ENCODE assay signal across 16 cellular contexts in the genomic region with DNA sequence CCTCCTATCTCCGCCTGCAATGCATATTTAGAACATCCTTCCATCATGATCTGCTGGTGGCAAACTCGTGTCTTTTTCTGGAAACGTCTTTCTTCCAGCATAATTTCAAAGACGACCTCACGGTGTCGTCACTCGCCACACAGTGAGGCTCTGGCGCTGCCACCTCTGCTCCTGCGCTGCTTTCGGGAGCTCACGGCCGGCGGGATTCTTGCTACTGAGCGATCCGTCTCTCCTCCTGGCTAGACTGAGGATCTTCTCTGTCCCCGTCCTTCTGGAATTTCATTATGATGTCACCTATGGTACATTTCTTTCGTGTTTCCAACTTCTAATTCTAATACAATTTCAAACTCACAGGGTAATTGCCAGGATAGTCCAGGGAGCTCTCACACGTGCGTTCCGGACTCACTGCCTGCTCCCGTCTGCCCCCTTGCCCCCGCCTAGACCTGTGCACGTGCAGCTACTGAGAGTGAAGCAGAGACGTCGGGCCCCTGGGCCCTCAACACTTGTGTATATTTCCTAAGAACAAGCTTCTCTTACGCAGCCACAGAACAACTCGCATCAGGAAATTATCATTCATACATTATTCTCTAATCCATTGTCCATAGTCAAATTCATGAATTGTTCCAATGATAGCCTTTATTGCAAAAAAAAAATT. TPM values are rescaled to one million over a fixed set of nuclear protein-coding genes. Genes with fewer than 3 reads are reported as not detected.
DNase-seq lines count a peak whose midpoint lies in the region; ATAC-seq, FAIRE-seq and TF ChIP-seq lines count a peak whose summit lies in the region.
"Had no signal": no experiment of that assay in that cellular context is flagged by ENCODE, and none has a peak within 500 bp of the region (broad histone marks: within the 10 kb centered on the region; RNA-seq: fewer than 3 reads in every experiment).

No MANE protein-coding gene starts in this region.

- ATAC-seq in HCT116 (no peak), HepG2 (no peak), GM23338 (no peak)
- ATAC-seq: GM12878 had no signal

- H3K36me3 ChIP-seq in HCT116 (ENCODE audit: control insufficient read depth in 1 of 2, insufficient read depth in 2 of 2, low read length in 2 of 2): peaks cover 2 to 14% of the 10 kb centered on the region in 2 experiments; a peak in 2 of 4 replicates
- peaks cover 20 to 50% of the 10 kb centered on the region in 2 experiments for H3K36me3 ChIP-seq in HepG2 (replicated peaks in 1 of 2; ENCODE audit: control insufficient read depth in 1 of 2, insufficient read depth in 2 of 2, low read length in 2 of 2)
- peaks cover 15% of the 10 kb centered on the region; the same call in 1 of the 2 replicates for H3K36me3 ChIP-seq in GM23338 (ENCODE audit: insufficient read depth)

- H3K4me1 ChIP-seq in HCT116 (ENCODE audit: control insufficient read depth in 1 of 2, insufficient read depth in 2 of 2, low read length in 2 of 2): peaks cover 8 to 19% of the 10 kb centered on the region in 2 experiments; a peak in 3 of 4 replicates
- H3K4me1 ChIP-seq in HepG2 (ENCODE audit: insufficient read depth, low read length): no peaks in the 10 kb centered on the region
- no peaks in the 10 kb centered on the region for H3K4me1 ChIP-seq in GM23338 (ENCODE audit: insufficient read depth)

- H2AFZ ChIP-seq in HCT116 (ENCODE audit: low read depth, low read length, poor library complexity, severe bottlenecking) (no peak overlapping the region), HepG2 (ENCODE audit: low read length) (no peak overlapping the region), GM23338 (no peak overlapping the region)

- DNase-seq in HCT116 (ENCODE audit: low read depth, low spot score) (no peak), HepG2 (ENCODE audit: low spot score) (no peak), NCI-H510A (lab: John Stamatoyannopoulos, UW) (no peak), NCI-H446 treated with DMSO at 0.1 percent for 48 hours (lab: John Stamatoyannopoulos, UW) (no peak), HT-29 (ENCODE audit: low spot score) (no peak), GM23338 (ENCODE audit: low spot score) (no peak)
- DNase-seq: ACHN; CD4-positive, CD25-positive, alpha-beta regulatory T cell; DMS79 had no signal

- TF ChIP-seq POLR2A in HCT116 (IDR thresholded peaks at IDR 0.05; ENCODE audit: borderline replicate concordance, extremely low read depth, insufficient read depth, insufficient read length) (no peak), HepG2 (IDR thresholded peaks at IDR 0.05; ENCODE audit: insufficient read depth in 1 of 2, low read depth in 2 of 2, low read length in 2 of 2) (no peak)

- peak overlapping the region in 3 of 5 experiments; percentile 14 to 70 (median 40) for H3K27ac Mint-ChIP-seq in brain
- H3K27ac Mint-ChIP-seq in GM23338: no peak overlapping the region

- in situ Hi-C loops in HepG2 (cut with HindIII; ENCODE audit: extremely low pct_ligation_motif_present, low pct_unique_long_range_greater_than_20kb): no loop called here

- H3K27ac ChIP-seq in HCT116 (ENCODE audit: low read depth, low read length) (0 out of 2 replicates have a peak overlapping the region, but pooled peaks have one; percentile 19), HepG2 (ENCODE audit: extremely low read length, insufficient read depth, low read length) (no peak overlapping the region), GM23338 (ENCODE audit: low read depth) (no peak overlapping the region)
- H3K27ac ChIP-seq: BLaER1 treated with 17β-estradiol and CSF1 and Interleukin-3, amounts not matched to agents 10 nM and 100 nM had no signal

- H3K4me1 Mint-ChIP-seq in brain (no peaks in the 10 kb centered on the region), GM23338 (no peaks in the 10 kb centered on the region)

- no peak for FAIRE-seq in HepG2 (lab: Jason Lieb, UNC)
- FAIRE-seq: GM12878, GM18507, H54 had no signal

- RAD21 ChIA-PET in HCT116 (lab: Charles Lee; ENCODE audit: low non-redundant PET in 1 of 2, low total read pairs in 2 of 2, uncharacterized antibody in 2 of 2, unreplicated experiment in 2 of 2): no interaction called here

- no peaks in the 10 kb centered on the region for H3K9me2 ChIP-seq in HCT116 (ENCODE audit: insufficient read depth)
- no peaks in the 10 kb centered on the region for H3K9me2 ChIP-seq in GM23338 (ENCODE audit: insufficient read depth)

- H3K9ac ChIP-seq in HCT116 (ENCODE audit: low read length): no peak overlapping the region
- H3K9ac ChIP-seq in HepG2 (ENCODE audit: insufficient read depth, low read depth, low read length): no peak overlapping the region
- H3K9ac ChIP-seq: BLaER1 treated with 17β-estradiol and CSF1 and Interleukin-3, amounts not matched to agents 10 nM and 100 nM had no signal

- CTCF ChIA-PET in HCT116 (lab: Charles Lee) (interaction anchor here (1.3 kb wide), 1 partner anchor 62 kb away, joined by 3 read pairs; the partner anchor contains the start of gene PTK6), HepG2 (lab: Yijun Ruan, JAX; ENCODE audit: low intra/inter-chr PET ratio, low total read pairs) (no interaction called here)

- H3K36me3 Mint-ChIP-seq in brain: peaks cover 40% of the 10 kb centered on the region
- H3K36me3 Mint-ChIP-seq in GM23338 (ENCODE audit: low read depth): peaks cover 30% of the 10 kb centered on the region

- 0 out of 2 replicates have a peak, but pooled peaks cover 5% of the 10 kb centered on the region for H3F3A ChIP-seq in GM23338 (replicated peaks; ENCODE audit: low read depth)

- TF ChIP-seq RAD21 in HCT116 (IDR thresholded peaks at IDR 0.05; ENCODE audit: low read depth): no peak
- no peak for TF ChIP-seq RAD21 in HepG2 (CRISPR knock-in tag; IDR thresholded peaks at IDR 0.05)

- peak overlapping the region; percentile 62 for H3K4me2 ChIP-seq in HCT116 (ENCODE audit: low read length)
- no peak overlapping the region for H3K4me2 ChIP-seq in HepG2 (ENCODE audit: low read depth, low read length)
- no peak overlapping the region for H3K4me2 ChIP-seq in GM23338
- H3K4me2 ChIP-seq: BLaER1 treated with 17β-estradiol and CSF1 and Interleukin-3, amounts not matched to agents 10 nM and 100 nM had no signal

- WGBS in HepG2 (ENCODE audit: low lambda C conversion rate): 90% methylated on average over 27 of the region's 27 CpGs

- no peak overlapping the region for H3K4me3 Mint-ChIP-seq in brain
- no peak overlapping the region for H3K4me3 Mint-ChIP-seq in GM23338

- BruUV-seq in HCT116 (replicated peaks; lab: Mats Ljungman, UMichigan): no TSS peak
- BruUV-seq in HepG2 (replicated peaks; lab: Mats Ljungman, UMichigan): no TSS peak

- H3K9me3 Mint-ChIP-seq in brain (no peaks in the 10 kb centered on the region), GM23338 (no peaks in the 10 kb centered on the region)
- H3K9me3 Mint-ChIP-seq: CD4-positive, CD25-positive, alpha-beta regulatory T cell had no signal

- H3K9me3 ChIP-seq in HCT116 (ENCODE audit: control insufficient read depth in 1 of 2, insufficient read depth in 1 of 2, low read depth in 1 of 2, low read length in 2 of 2) (no peaks in the 10 kb centered on the region), HepG2 (ENCODE audit: low read length) (no peaks in the 10 kb centered on the region)

- H3K27me3 Mint-ChIP-seq in brain: no peaks in the 10 kb centered on the region
- H3K27me3 Mint-ChIP-seq in GM23338 (ENCODE audit: insufficient read depth, low read depth, poor library complexity): peaks cover 5% of the 10 kb centered on the region
- H3K27me3 Mint-ChIP-seq: CD4-positive, CD25-positive, alpha-beta regulatory T cell had no signal

- POLR2A ChIA-PET in HCT116 (lab: Charles Lee): no interaction called here
- POLR2A ChIA-PET in HepG2 (lab: Yijun Ruan, JAX): no interaction called here

- intact Hi-C loops in HCT116 (cut with micrococcal nuclease): no loop called here
- intact Hi-C loops in HepG2 (cut with micrococcal nuclease; ENCODE audit: unreplicated experiment): no loop called here

- H4K20me1 ChIP-seq in HCT116 (ENCODE audit: insufficient read depth) (no peaks in the 10 kb centered on the region), HepG2 (ENCODE audit: insufficient read depth, low read length) (no peaks in the 10 kb centered on the region), GM23338 (replicated peaks; ENCODE audit: insufficient read depth) (peaks cover 3% of the 10 kb centered on the region; the same call in 1 of the 2 replicates)

- TF ChIP-seq EP300 in HepG2 (IDR thresholded peaks at IDR 0.05; ENCODE audit: low read depth in 2 of 2, low read length in 2 of 2): no peak
- TF ChIP-seq EP300 in HepG2 (CRISPR knock-in tag; IDR thresholded peaks at IDR 0.05; ENCODE audit: borderline replicate concordance): no peak

- no peaks in the 10 kb centered on the region for H3K27me3 ChIP-seq in HCT116 (ENCODE audit: insufficient read depth, low read length)
- H3K27me3 ChIP-seq in HepG2 (ENCODE audit: control insufficient read depth in 1 of 2, insufficient read depth in 2 of 2, low read length in 2 of 2): no peaks in the 10 kb centered on the region
- H3K27me3 ChIP-seq in GM23338 (ENCODE audit: insufficient read depth): no peaks in the 10 kb centered on the region
- H3K27me3 ChIP-seq: BLaER1 treated with 17β-estradiol and CSF1 and Interleukin-3, amounts not matched to agents 10 nM and 100 nM had no signal

- TF ChIP-seq CTCF in HCT116 (IDR thresholded peaks at IDR 0.05 in 2 of 3, conservative IDR thresholded peaks at IDR 0.05 in 1 of 3; ENCODE audit: borderline replicate concordance in 1 of 3, insufficient read depth in 1 of 3, low read depth in 2 of 3, low read length in 2 of 3) (no peak), brain (conservative IDR thresholded peaks at IDR 0.05) (no peak), HepG2 (CRISPR knock-in tag; IDR thresholded peaks at IDR 0.05) (no peak), GM23338 (conservative IDR thresholded peaks at IDR 0.05; ENCODE audit: low read depth in 2 of 2) (no peak)

- H3K4me3 ChIP-seq in HCT116 (replicated peaks in 1 of 2; ENCODE audit: low read depth in 1 of 2, low read length in 2 of 2): no peak overlapping the region
- no peak overlapping the region for H3K4me3 ChIP-seq in HepG2 (replicated peaks in 1 of 3; ENCODE audit: insufficient read depth in 1 of 3, low read depth in 2 of 3, low read length in 3 of 3)
- no peak overlapping the region for H3K4me3 ChIP-seq in GM23338
- H3K4me3 ChIP-seq: BLaER1 treated with 17β-estradiol and CSF1 and Interleukin-3, amounts not matched to agents 10 nM and 100 nM; GM12878 had no signal

- H3K79me2 ChIP-seq in HCT116 (ENCODE audit: insufficient read depth, low read length) (no peaks in the 10 kb centered on the region), HepG2 (ENCODE audit: insufficient read depth, low read length) (no peaks in the 10 kb centered on the region), GM23338 (replicated peaks; ENCODE audit: insufficient read depth) (no peaks in the 10 kb centered on the region)

RNA-seq across cellular contexts. Expression of gene HELZ2, which starts 25.5 kb away (rescaled TPM):
- total RNA-seq in HCT116 (2021; ENCODE audit: unreplicated experiment): 44.0 TPM
- 40.3 and 54.7 TPM in 2 replicates for polyA plus RNA-seq in HCT116 (2012)
- 36.2 TPM for polyA plus RNA-seq in brain (ENCODE audit: insufficient read depth, low read depth, low replicate concordance)
- 8.4 and 10.1 TPM in 2 replicates for total RNA-seq in HepG2 (2016; rRNA removed; fragmentation: Illumina TruSeq; extraction: Trizol)
- total RNA-seq in HepG2 (2016; cell fraction: cytosol; rRNA removed; fragmentation: Illumina TruSeq; extraction: Trizol; ENCODE audit: low read depth): 1.7 and 2.1 TPM in 2 replicates
- total RNA-seq in HepG2 (2016; cell fraction: insoluble cytoplasmic fraction; rRNA removed; fragmentation: Illumina TruSeq; extraction: Trizol): 6.8 and 10.0 TPM in 2 replicates
- total RNA-seq in HepG2 (2016; cell fraction: membrane; rRNA removed; fragmentation: Illumina TruSeq; extraction: Trizol): 2.8 and 4.3 TPM in 2 replicates
- 12.8 and 18.4 TPM in 2 replicates for total RNA-seq in HepG2 (2016; cell fraction: nucleus; rRNA removed; fragmentation: Illumina TruSeq; extraction: Trizol)
- polyA plus RNA-seq in HepG2 (2011; rRNA removed): 9.6 and 16.1 TPM in 2 replicates
- polyA plus RNA-seq in HepG2 (2011; cell fraction: cytosol; rRNA removed): 4.5 and 6.0 TPM in 2 replicates
- 39.6 and 48.2 TPM in 2 replicates for polyA plus RNA-seq in HepG2 (2011; cell fraction: nucleus; rRNA removed)
- polyA plus RNA-seq in HepG2 (2012): 12.3 and 14.4 TPM in 2 replicates
- 0.26 and 0.46 TPM in 2 replicates for polyA plus RNA-seq in HepG2 (2016; cell fraction: cytosol; fragmentation: Illumina TruSeq; extraction: Trizol; ENCODE audit: low read depth)
- polyA plus RNA-seq in HepG2 (2016; cell fraction: insoluble cytoplasmic fraction; fragmentation: Illumina TruSeq; extraction: Trizol; ENCODE audit: low read depth): 5.2 and 6.9 TPM in 2 replicates
- 0.43 and 0.84 TPM in 2 replicates for polyA plus RNA-seq in HepG2 (2016; cell fraction: membrane; fragmentation: Illumina TruSeq; extraction: Trizol; ENCODE audit: low read depth)
- polyA plus RNA-seq in HepG2 (2016; cell fraction: nucleus; fragmentation: Illumina TruSeq; extraction: Trizol; ENCODE audit: insufficient read depth, low read depth): 17.4 and 18.8 TPM in 2 replicates
- 33.2 and 74.9 TPM in 2 replicates for polyA minus RNA-seq in HepG2 (2011; rRNA and poly(A)+ RNA removed; ENCODE audit: low replicate concordance)
- polyA minus RNA-seq in HepG2 (2011; cell fraction: cytosol; rRNA and poly(A)+ RNA removed): 41.7 and 42.0 TPM in 2 replicates
- polyA minus RNA-seq in HepG2 (2011; cell fraction: nucleus; rRNA and poly(A)+ RNA removed): 35.3 and 47.0 TPM in 2 replicates
- 109 and 163 TPM in 2 replicates for total RNA-seq in HT-29 (2014; rRNA removed; shearing (Covaris generic))
- total RNA-seq in GM23338 (2014; rRNA removed; shearing (Covaris generic)): 39.6 and 48.9 TPM in 2 replicates
- polyA plus RNA-seq in GM23338 (2016; fragmentation: Nextera tagmentation; extraction: Ambion mirVana): 4.6 and 5.2 TPM in 2 replicates

RNA-seq across cellular contexts. Expression of gene GMEB2, which starts 27.4 kb away (rescaled TPM):
- 13.9 TPM for total RNA-seq in HCT116 (2021; ENCODE audit: unreplicated experiment)
- polyA plus RNA-seq in HCT116 (2012): 10.0 and 10.2 TPM in 2 replicates
- 13.6 TPM for polyA plus RNA-seq in brain (ENCODE audit: insufficient read depth, low read depth, low replicate concordance)
- total RNA-seq in HepG2 (2016; rRNA removed; fragmentation: Illumina TruSeq; extraction: Trizol): 11.6 and 12.4 TPM in 2 replicates
- total RNA-seq in HepG2 (2016; cell fraction: cytosol; rRNA removed; fragmentation: Illumina TruSeq; extraction: Trizol; ENCODE audit: low read depth): 2.2 and 2.3 TPM in 2 replicates
- 9.6 and 12.4 TPM in 2 replicates for total RNA-seq in HepG2 (2016; cell fraction: insoluble cytoplasmic fraction; rRNA removed; fragmentation: Illumina TruSeq; extraction: Trizol)
- 6.9 and 7.8 TPM in 2 replicates for total RNA-seq in HepG2 (2016; cell fraction: membrane; rRNA removed; fragmentation: Illumina TruSeq; extraction: Trizol)
- total RNA-seq in HepG2 (2016; cell fraction: nucleus; rRNA removed; fragmentation: Illumina TruSeq; extraction: Trizol): 7.8 and 10.3 TPM in 2 replicates
- polyA plus RNA-seq in HepG2 (2011; rRNA removed): 10.6 and 11.5 TPM in 2 replicates
- 8.5 and 9.9 TPM in 2 replicates for polyA plus RNA-seq in HepG2 (2011; cell fraction: cytosol; rRNA removed)
- polyA plus RNA-seq in HepG2 (2011; cell fraction: nucleus; rRNA removed): 20.2 and 24.4 TPM in 2 replicates
- 6.9 and 8.7 TPM in 2 replicates for polyA plus RNA-seq in HepG2 (2012)
- 1.5 TPM in 2 replicates for polyA plus RNA-seq in HepG2 (2016; cell fraction: cytosol; fragmentation: Illumina TruSeq; extraction: Trizol; ENCODE audit: low read depth)
- 9.6 and 12.8 TPM in 2 replicates for polyA plus RNA-seq in HepG2 (2016; cell fraction: insoluble cytoplasmic fraction; fragmentation: Illumina TruSeq; extraction: Trizol; ENCODE audit: low read depth)
- polyA plus RNA-seq in HepG2 (2016; cell fraction: membrane; fragmentation: Illumina TruSeq; extraction: Trizol; ENCODE audit: low read depth): 3.9 and 4.4 TPM in 2 replicates
- 17.0 TPM in 2 replicates for polyA plus RNA-seq in HepG2 (2016; cell fraction: nucleus; fragmentation: Illumina TruSeq; extraction: Trizol; ENCODE audit: insufficient read depth, low read depth)
- polyA minus RNA-seq in HepG2 (2011; rRNA and poly(A)+ RNA removed; ENCODE audit: low replicate concordance): 9.4 and 15.1 TPM in 2 replicates
- 6.5 and 6.7 TPM in 2 replicates for polyA minus RNA-seq in HepG2 (2011; cell fraction: cytosol; rRNA and poly(A)+ RNA removed)
- 5.6 and 6.2 TPM in 2 replicates for polyA minus RNA-seq in HepG2 (2011; cell fraction: nucleus; rRNA and poly(A)+ RNA removed)
- 42.5 and 43.6 TPM in 2 replicates for total RNA-seq in HT-29 (2014; rRNA removed; shearing (Covaris generic))
- 19.3 and 20.6 TPM in 2 replicates for total RNA-seq in GM23338 (2014; rRNA removed; shearing (Covaris generic))
- polyA plus RNA-seq in GM23338 (2016; fragmentation: Nextera tagmentation; extraction: Ambion mirVana): 4.4 and 4.9 TPM in 2 replicates

RNA-seq across cellular contexts. Expression of gene FNDC11, which starts 45.6 kb away (rescaled TPM):
- total RNA-seq in HCT116 (2021; ENCODE audit: unreplicated experiment) (5.5 TPM), HepG2 (2016; rRNA removed; fragmentation: Illumina TruSeq; extraction: Trizol) (not detected in 2 replicates)
- polyA plus RNA-seq in HCT116 (2012): 3.1 TPM in 2 replicates
- polyA plus RNA-seq in brain (ENCODE audit: insufficient read depth, low read depth, low replicate concordance) (8.0 TPM), HepG2 (2011; rRNA removed) (0.07 and 0.13 TPM in 2 replicates), GM23338 (2016; fragmentation: Nextera tagmentation; extraction: Ambion mirVana) (3.4 and 3.5 TPM in 2 replicates)
- total RNA-seq in HepG2 (2016; cell fraction: cytosol; rRNA removed; fragmentation: Illumina TruSeq; extraction: Trizol; ENCODE audit: low read depth): not detected in 2 replicates
- total RNA-seq in HepG2 (2016; cell fraction: insoluble cytoplasmic fraction; rRNA removed; fragmentation: Illumina TruSeq; extraction: Trizol): not detected in 2 replicates
- not detected in 2 replicates for total RNA-seq in HepG2 (2016; cell fraction: membrane; rRNA removed; fragmentation: Illumina TruSeq; extraction: Trizol)
- total RNA-seq in HepG2 (2016; cell fraction: nucleus; rRNA removed; fragmentation: Illumina TruSeq; extraction: Trizol): not detected in 2 replicates
- 0.19 and 0.23 TPM in 2 replicates for polyA plus RNA-seq in HepG2 (2011; cell fraction: cytosol; rRNA removed)
- polyA plus RNA-seq in HepG2 (2011; cell fraction: nucleus; rRNA removed): 0.45 and 0.48 TPM in 2 replicates
- 0.05 TPM in 1 of 2 replicates, not detected in the other for polyA plus RNA-seq in HepG2 (2012)
- polyA plus RNA-seq in HepG2 (2016; cell fraction: cytosol; fragmentation: Illumina TruSeq; extraction: Trizol; ENCODE audit: low read depth): not detected in 2 replicates
- not detected in 2 replicates for polyA plus RNA-seq in HepG2 (2016; cell fraction: insoluble cytoplasmic fraction; fragmentation: Illumina TruSeq; extraction: Trizol; ENCODE audit: low read depth)
- polyA plus RNA-seq in HepG2 (2016; cell fraction: membrane; fragmentation: Illumina TruSeq; extraction: Trizol; ENCODE audit: low read depth): not detected in 2 replicates
- polyA plus RNA-seq in HepG2 (2016; cell fraction: nucleus; fragmentation: Illumina TruSeq; extraction: Trizol; ENCODE audit: insufficient read depth, low read depth): not detected in 2 replicates
- polyA minus RNA-seq in HepG2 (2011; rRNA and poly(A)+ RNA removed; ENCODE audit: low replicate concordance): 0.10 and 0.84 TPM in 2 replicates
- not detected in 2 replicates for polyA minus RNA-seq in HepG2 (2011; cell fraction: cytosol; rRNA and poly(A)+ RNA removed)
- polyA minus RNA-seq in HepG2 (2011; cell fraction: nucleus; rRNA and poly(A)+ RNA removed): not detected in 2 replicates
- total RNA-seq in HT-29 (2014; rRNA removed; shearing (Covaris generic)): 2.2 and 2.4 TPM in 2 replicates
- 5.3 and 6.5 TPM in 2 replicates for total RNA-seq in GM23338 (2014; rRNA removed; shearing (Covaris generic))

RNA-seq across cellular contexts. Expression of gene SRMS, which starts 52.0 kb away (rescaled TPM):
- total RNA-seq in HCT116 (2021; ENCODE audit: unreplicated experiment) (3.2 TPM), HepG2 (2016; rRNA removed; fragmentation: Illumina TruSeq; extraction: Trizol) (not detected in 2 replicates)
- 1.8 and 2.5 TPM in 2 replicates for polyA plus RNA-seq in HCT116 (2012)
- polyA plus RNA-seq in brain (ENCODE audit: insufficient read depth, low read depth, low replicate concordance) (not detected), HepG2 (2011; rRNA removed) (0.09 TPM in 1 of 2 replicates, not detected in the other), GM23338 (2016; fragmentation: Nextera tagmentation; extraction: Ambion mirVana) (0.23 TPM in 1 of 2 replicates, not detected in the other)
- total RNA-seq in HepG2 (2016; cell fraction: cytosol; rRNA removed; fragmentation: Illumina TruSeq; extraction: Trizol; ENCODE audit: low read depth): not detected in 2 replicates
- not detected in 2 replicates for total RNA-seq in HepG2 (2016; cell fraction: insoluble cytoplasmic fraction; rRNA removed; fragmentation: Illumina TruSeq; extraction: Trizol)
- total RNA-seq in HepG2 (2016; cell fraction: membrane; rRNA removed; fragmentation: Illumina TruSeq; extraction: Trizol): not detected in 2 replicates
- total RNA-seq in HepG2 (2016; cell fraction: nucleus; rRNA removed; fragmentation: Illumina TruSeq; extraction: Trizol): not detected in 2 replicates
- not detected in 2 replicates for polyA plus RNA-seq in HepG2 (2011; cell fraction: cytosol; rRNA removed)
- 0.10 and 0.37 TPM in 2 replicates for polyA plus RNA-seq in HepG2 (2011; cell fraction: nucleus; rRNA removed)
- polyA plus RNA-seq in HepG2 (2012): 0.17 TPM in 1 of 2 replicates, not detected in the other
- not detected in 2 replicates for polyA plus RNA-seq in HepG2 (2016; cell fraction: cytosol; fragmentation: Illumina TruSeq; extraction: Trizol; ENCODE audit: low read depth)
- not detected in 2 replicates for polyA plus RNA-seq in HepG2 (2016; cell fraction: insoluble cytoplasmic fraction; fragmentation: Illumina TruSeq; extraction: Trizol; ENCODE audit: low read depth)
- not detected in 2 replicates for polyA plus RNA-seq in HepG2 (2016; cell fraction: membrane; fragmentation: Illumina TruSeq; extraction: Trizol; ENCODE audit: low read depth)
- polyA plus RNA-seq in HepG2 (2016; cell fraction: nucleus; fragmentation: Illumina TruSeq; extraction: Trizol; ENCODE audit: insufficient read depth, low read depth): not detected in 2 replicates
- 0.28 TPM in 1 of 2 replicates, not detected in the other for polyA minus RNA-seq in HepG2 (2011; rRNA and poly(A)+ RNA removed; ENCODE audit: low replicate concordance)
- polyA minus RNA-seq in HepG2 (2011; cell fraction: cytosol; rRNA and poly(A)+ RNA removed): not detected in 2 replicates
- polyA minus RNA-seq in HepG2 (2011; cell fraction: nucleus; rRNA and poly(A)+ RNA removed): not detected in 2 replicates
- 0.13 TPM in 1 of 2 replicates, not detected in the other for total RNA-seq in HT-29 (2014; rRNA removed; shearing (Covaris generic))
- 0.50 and 0.59 TPM in 2 replicates for total RNA-seq in GM23338 (2014; rRNA removed; shearing (Covaris generic))
- total RNA-seq: A172; CD4-positive, CD25-positive, alpha-beta regulatory T cell; G401; GM12878 had no signal
- polyA plus RNA-seq: CD4-positive, CD25-positive, alpha-beta regulatory T cell; GM12878 had no signal

RNA-seq across cellular contexts. Expression of gene STMN3, which starts 53.7 kb away (rescaled TPM):
- total RNA-seq in HCT116 (2021; ENCODE audit: unreplicated experiment) (138 TPM), HepG2 (2016; rRNA removed; fragmentation: Illumina TruSeq; extraction: Trizol) (28.1 and 48.3 TPM in 2 replicates)
- 76.1 and 97.1 TPM in 2 replicates for polyA plus RNA-seq in HCT116 (2012)
- polyA plus RNA-seq in brain (ENCODE audit: insufficient read depth, low read depth, low replicate concordance) (455 TPM), HepG2 (2011; rRNA removed) (21.0 and 28.5 TPM in 2 replicates), GM23338 (2016; fragmentation: Nextera tagmentation; extraction: Ambion mirVana) (28.6 and 29.7 TPM in 2 replicates)
- total RNA-seq in HepG2 (2016; cell fraction: cytosol; rRNA removed; fragmentation: Illumina TruSeq; extraction: Trizol; ENCODE audit: low read depth): 9.7 and 10.6 TPM in 2 replicates
- 26.7 and 50.6 TPM in 2 replicates for total RNA-seq in HepG2 (2016; cell fraction: insoluble cytoplasmic fraction; rRNA removed; fragmentation: Illumina TruSeq; extraction: Trizol)
- total RNA-seq in HepG2 (2016; cell fraction: membrane; rRNA removed; fragmentation: Illumina TruSeq; extraction: Trizol): 20.0 and 20.9 TPM in 2 replicates
- total RNA-seq in HepG2 (2016; cell fraction: nucleus; rRNA removed; fragmentation: Illumina TruSeq; extraction: Trizol): 36.8 and 43.1 TPM in 2 replicates
- 22.7 and 33.5 TPM in 2 replicates for polyA plus RNA-seq in HepG2 (2011; cell fraction: cytosol; rRNA removed)
- 98.2 and 123 TPM in 2 replicates for polyA plus RNA-seq in HepG2 (2011; cell fraction: nucleus; rRNA removed)
- 13.1 and 18.3 TPM in 2 replicates for polyA plus RNA-seq in HepG2 (2012)
- polyA plus RNA-seq in HepG2 (2016; cell fraction: cytosol; fragmentation: Illumina TruSeq; extraction: Trizol; ENCODE audit: low read depth): 10.7 and 12.2 TPM in 2 replicates
- polyA plus RNA-seq in HepG2 (2016; cell fraction: insoluble cytoplasmic fraction; fragmentation: Illumina TruSeq; extraction: Trizol; ENCODE audit: low read depth): 28.3 and 29.5 TPM in 2 replicates
- 16.2 and 16.7 TPM in 2 replicates for polyA plus RNA-seq in HepG2 (2016; cell fraction: membrane; fragmentation: Illumina TruSeq; extraction: Trizol; ENCODE audit: low read depth)
- 84.0 and 90.0 TPM in 2 replicates for polyA plus RNA-seq in HepG2 (2016; cell fraction: nucleus; fragmentation: Illumina TruSeq; extraction: Trizol; ENCODE audit: insufficient read depth, low read depth)
- 1.7 and 23.2 TPM in 2 replicates for polyA minus RNA-seq in HepG2 (2011; rRNA and poly(A)+ RNA removed; ENCODE audit: low replicate concordance)
- polyA minus RNA-seq in HepG2 (2011; cell fraction: cytosol; rRNA and poly(A)+ RNA removed): 8.5 and 11.0 TPM in 2 replicates
- 3.3 and 5.6 TPM in 2 replicates for polyA minus RNA-seq in HepG2 (2011; cell fraction: nucleus; rRNA and poly(A)+ RNA removed)
- total RNA-seq in HT-29 (2014; rRNA removed; shearing (Covaris generic)): 4.7 and 7.0 TPM in 2 replicates
- total RNA-seq in GM23338 (2014; rRNA removed; shearing (Covaris generic)): 42.7 and 61.3 TPM in 2 replicates
